ENCODE assay signal across 8 cellular contexts in genomic region chr1:199113265-199113869, GRCh38.
DNase-seq lines count a peak whose midpoint lies in the region; ATAC-seq and TF ChIP-seq lines count a peak whose summit lies in the region.

No MANE protein-coding gene starts in this region.

- peak; percentile 12 for DNase-seq in GM10266 (ENCODE audit: extremely low spot score)
- peak; percentile 22 for DNase-seq in HS-27A (ENCODE audit: low read depth)
- peak; percentile 30 for DNase-seq in activated naive CD8-positive, alpha-beta T cell treated with anti-CD3 and anti-CD28 coated beads, Interleukin-2, amount 50 U/mL, for 16 hours (ENCODE audit: low read depth, low spot score)
- DNase-seq in hypothalamus (lab: John Stamatoyannopoulos, UW): peak in 38 of 51 donors; percentile 1 to 75 (median 31)
- DNase-seq in stimulated activated CD4-positive, alpha-beta T cell treated with anti-CD3 and anti-CD28 coated beads, Interleukin-1b, Interleukin-23, amount 100 ng/mL, for 24 hours (ENCODE audit: low read depth in 4 of 4, low spot score in 1 of 4): peak; percentile 12 to 50 (median 36)
- no peak for DNase-seq in T1000 (lab: John Stamatoyannopoulos, UW)

- ATAC-seq in SK-N-SH treated with all-trans-retinoic acid at 6 μM for 48 hours (peak; percentile 85), GM21381 (IDR thresholded peaks at IDR 0.05; ENCODE audit: unreplicated experiment) (no peak)

- TF ChIP-seq CTCF in GM10266 (IDR thresholded peaks at IDR 0.05; ENCODE audit: control insufficient read depth, insufficient read depth, low read depth, missing control alignments): peak; percentile 59

TF ChIP-seq in SK-N-SH treated with all-trans-retinoic acid at 6 μM for 48 hours, 23 proteins besides CTCF, POLR2A, EP300 and RAD21:
- TF ChIP-seq ZNF565 (CRISPR knock-in tag; conservative IDR thresholded peaks at IDR 0.05; ENCODE audit: low read depth) (no peak), ZNF70 (CRISPR knock-in tag; IDR thresholded peaks at IDR 0.05) (no peak), ZFP3 (CRISPR knock-in tag; IDR thresholded peaks at IDR 0.05) (no peak), CSDC2 (CRISPR knock-in tag; IDR thresholded peaks at IDR 0.05) (no peak), GLIS3 (CRISPR knock-in tag; IDR thresholded peaks at IDR 0.05) (no peak), ZNF8 (CRISPR knock-in tag; IDR thresholded peaks at IDR 0.05) (no peak), ZFP30 (CRISPR knock-in tag; IDR thresholded peaks at IDR 0.05) (no peak), PATZ1 (CRISPR knock-in tag; IDR thresholded peaks at IDR 0.05; ENCODE audit: borderline replicate concordance) (no peak), TCF4 (CRISPR knock-in tag; IDR thresholded peaks at IDR 0.05; ENCODE audit: borderline replicate concordance) (no peak), TOX (CRISPR knock-in tag; IDR thresholded peaks at IDR 0.05; ENCODE audit: borderline replicate concordance) (no peak)
TF ChIP-seq in SK-N-SH treated with all-trans-retinoic acid at 6 μM for 48 hours: peak in this region for 0.
